In the genomic region with DNA sequence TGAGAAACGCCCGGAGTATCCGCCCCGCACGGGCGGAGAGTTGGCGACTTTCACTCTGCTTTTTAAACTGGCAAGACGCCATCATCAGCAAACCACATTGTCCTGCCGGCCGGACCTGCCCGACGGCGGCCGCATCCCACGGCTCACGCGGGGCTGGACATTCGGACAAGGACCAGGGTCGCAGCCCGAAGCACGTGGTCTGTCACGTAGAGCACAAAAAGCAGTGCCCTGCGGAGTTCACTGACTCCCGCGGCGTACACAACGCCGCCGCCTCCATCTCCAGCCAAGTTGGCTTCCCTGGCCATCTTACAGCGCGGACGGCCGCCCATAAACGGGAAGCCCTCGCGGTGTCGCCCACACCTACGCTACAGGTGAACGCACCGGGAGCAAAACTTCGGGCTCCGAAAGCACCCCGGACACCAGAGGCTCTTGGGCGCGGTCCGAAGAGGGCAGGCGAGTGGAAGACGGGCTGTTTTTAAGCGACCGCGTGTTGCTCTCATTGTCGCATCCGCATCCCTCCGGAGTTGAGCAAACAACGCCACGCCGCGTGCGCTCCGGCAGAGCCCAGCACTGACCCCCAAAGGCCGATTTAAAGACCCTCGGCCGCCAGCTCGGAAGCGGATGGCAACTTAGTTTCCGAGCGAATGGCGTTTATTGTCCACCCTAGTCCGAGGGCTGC, we compare ENCODE assay signal across 8 cellular contexts. TPM values are rescaled to one million over a fixed set of nuclear protein-coding genes. Genes with fewer than 3 reads are reported as not detected.
DNase-seq lines count a peak whose midpoint lies in the region; ATAC-seq and TF ChIP-seq lines count a peak whose summit lies in the region.

No MANE protein-coding gene starts in this region.

- H3K9me3 ChIP-seq in ES-I3 (ENCODE audit: control insufficient read depth, insufficient read depth, low read length) (no peaks in the 10 kb centered on the region), OCI-LY1 (ENCODE audit: low read length) (no peaks in the 10 kb centered on the region), fibroblast of lung (ENCODE audit: control insufficient read depth, insufficient read depth, low read depth, low read length) (no peaks in the 10 kb centered on the region)

- peak; percentile 8 for ATAC-seq in HG02938 (IDR thresholded peaks at IDR 0.05; ENCODE audit: unreplicated experiment)
- peak in 1 of 2 donors; percentile 6 for ATAC-seq in activated T-cell treated with anti-CD3 and anti-CD28 coated beads, Interleukin-2, amount 50 U/mL, for 72 hours (replicated peaks in 1 of 2)

- H3K27ac Mint-ChIP-seq in activated T-cell treated with anti-CD3 and anti-CD28 coated beads, Interleukin-2, amount 50 U/mL, for 72 hours = peak overlapping the region; percentile 92
- peak overlapping the region; percentile 92 to 96 (median 93) for H3K27ac Mint-ChIP-seq in nephron
- peak overlapping the region; percentile 99 for H3K27ac Mint-ChIP-seq in stimulated activated naive CD8-positive, alpha-beta T cell treated with anti-CD3 and anti-CD28 coated beads, Interleukin-15, Interleukin-2, amounts not matched to agents 100 ng/mL and 50 ng/mL, for 24 hours

- H3K27me3 Mint-ChIP-seq in activated T-cell treated with anti-CD3 and anti-CD28 coated beads, Interleukin-2, amount 50 U/mL, for 72 hours (ENCODE audit: low read depth) = no peaks in the 10 kb centered on the region
- peaks cover 5% of the 10 kb centered on the region for H3K27me3 Mint-ChIP-seq in nephron (ENCODE audit: low read depth)
- H3K27me3 Mint-ChIP-seq in stimulated activated naive CD8-positive, alpha-beta T cell treated with anti-CD3 and anti-CD28 coated beads, Interleukin-15, Interleukin-2, amounts not matched to agents 100 ng/mL and 50 ng/mL, for 24 hours = no peaks in the 10 kb centered on the region

- H3K27ac ChIP-seq in OCI-LY1 (ENCODE audit: low read depth, low read length, poor library complexity, severe bottlenecking) = peak overlapping the region; percentile 73
- peak overlapping the region; percentile 83 for H3K27ac ChIP-seq in fibroblast of lung (ENCODE audit: insufficient read depth, low read length)

- H3K4me1 ChIP-seq in ES-I3 (ENCODE audit: insufficient read depth, low read length) (peaks cover 29% of the 10 kb centered on the region), OCI-LY1 (ENCODE audit: insufficient read depth, low read length, severe bottlenecking) (peaks cover 43% of the 10 kb centered on the region), fibroblast of lung (ENCODE audit: control insufficient read depth, extremely low read depth, insufficient read depth, low read length) (no peaks in the 10 kb centered on the region)

- peaks cover 10 to 18% of the 10 kb centered on the region in 2 donors for H3K36me3 Mint-ChIP-seq in activated T-cell treated with anti-CD3 and anti-CD28 coated beads, Interleukin-2, amount 50 U/mL, for 72 hours (ENCODE audit: insufficient read depth in 2 of 2)
- no peaks in the 10 kb centered on the region for H3K36me3 Mint-ChIP-seq in nephron (ENCODE audit: low read depth)
- peaks cover 33% of the 10 kb centered on the region for H3K36me3 Mint-ChIP-seq in stimulated activated naive CD8-positive, alpha-beta T cell treated with anti-CD3 and anti-CD28 coated beads, Interleukin-15, Interleukin-2, amounts not matched to agents 100 ng/mL and 50 ng/mL, for 24 hours (ENCODE audit: low read depth)

- H3K9me2 ChIP-seq in OCI-LY1 (ENCODE audit: low read depth, low read length) = no peaks in the 10 kb centered on the region

- TF ChIP-seq CTCF in OCI-LY1 (IDR thresholded peaks at IDR 0.05; ENCODE audit: low read length) (no peak), fibroblast of lung (conservative IDR thresholded peaks at IDR 0.05 in 1 of 2, IDR thresholded peaks at IDR 0.05 in 1 of 2; ENCODE audit: low read depth in 1 of 2, low read length in 2 of 2) (no peak), nephron (IDR thresholded peaks at IDR 0.05; ENCODE audit: unreplicated experiment in 3 of 3) (no peak)

- DNase-seq in activated T-cell treated with anti-CD3 and anti-CD28 coated beads, Interleukin-2, amount 50 U/mL, for 72 hours = peak; percentile 54
- DNase-seq in fibroblast of lung (ENCODE audit: low read depth in 2 of 2) (peak; percentile 55 to 68), cortex of kidney (lab: John Stamatoyannopoulos, UW) (no peak)

- H3K9me3 Mint-ChIP-seq in activated T-cell treated with anti-CD3 and anti-CD28 coated beads, Interleukin-2, amount 50 U/mL, for 72 hours = no peaks in the 10 kb centered on the region
- no peaks in the 10 kb centered on the region for H3K9me3 Mint-ChIP-seq in nephron
- no peaks in the 10 kb centered on the region for H3K9me3 Mint-ChIP-seq in stimulated activated naive CD8-positive, alpha-beta T cell treated with anti-CD3 and anti-CD28 coated beads, Interleukin-15, Interleukin-2, amounts not matched to agents 100 ng/mL and 50 ng/mL, for 24 hours

- H3K79me2 ChIP-seq in OCI-LY1 (ENCODE audit: insufficient read depth, low read length) (peaks cover 58% of the 10 kb centered on the region), fibroblast of lung (ENCODE audit: control insufficient read depth, insufficient read depth, low read length) (peaks cover 32% of the 10 kb centered on the region)

- H3K27me3 ChIP-seq in OCI-LY1 (ENCODE audit: insufficient read depth, low read length) = no peaks in the 10 kb centered on the region
- no peaks in the 10 kb centered on the region for H3K27me3 ChIP-seq in fibroblast of lung (ENCODE audit: control insufficient read depth, insufficient read depth, low read length)

- H3F3A ChIP-seq in OCI-LY1 (ENCODE audit: insufficient read depth, low read length) = peaks cover 3% of the 10 kb centered on the region; the same call in 1 of the 2 replicates

- peak overlapping the region; percentile 92 to 96 for H3K4me3 Mint-ChIP-seq in activated T-cell treated with anti-CD3 and anti-CD28 coated beads, Interleukin-2, amount 50 U/mL, for 72 hours
- H3K4me3 Mint-ChIP-seq in nephron = peak overlapping the region; percentile 90 to 92 (median 91)
- peak overlapping the region; percentile 98 for H3K4me3 Mint-ChIP-seq in stimulated activated naive CD8-positive, alpha-beta T cell treated with anti-CD3 and anti-CD28 coated beads, Interleukin-15, Interleukin-2, amounts not matched to agents 100 ng/mL and 50 ng/mL, for 24 hours

- H3K9ac ChIP-seq in ES-I3 (ENCODE audit: low read depth, low read length) = peak overlapping the region; percentile 99
- H3K9ac ChIP-seq in OCI-LY1 (ENCODE audit: low read length) = peak overlapping the region; percentile 90
- peak overlapping the region; percentile 75 for H3K9ac ChIP-seq in fibroblast of lung (ENCODE audit: insufficient read depth, low read length)

- H3K36me3 ChIP-seq in ES-I3 (ENCODE audit: insufficient read depth, low read length) (no peaks in the 10 kb centered on the region; the same call in 1 of the 2 replicates), OCI-LY1 (ENCODE audit: insufficient read depth, low read length) (peaks cover 3% of the 10 kb centered on the region; the same call in 1 of the 2 replicates), fibroblast of lung (ENCODE audit: control insufficient read depth, insufficient read depth, low read length) (no peaks in the 10 kb centered on the region)

- H4K20me1 ChIP-seq in OCI-LY1 (ENCODE audit: insufficient read depth, low read length) (no peaks in the 10 kb centered on the region), fibroblast of lung (ENCODE audit: control insufficient read depth, extremely low read depth, insufficient read depth, low read length) (no peaks in the 10 kb centered on the region)

- H2AFZ ChIP-seq in OCI-LY1 (ENCODE audit: low read length) (no peak overlapping the region), fibroblast of lung (ENCODE audit: low read length) (peak overlapping the region; percentile 90)

- peaks cover 47% of the 10 kb centered on the region for H3K4me1 Mint-ChIP-seq in activated T-cell treated with anti-CD3 and anti-CD28 coated beads, Interleukin-2, amount 50 U/mL, for 72 hours (ENCODE audit: low read depth)
- peaks cover 38% of the 10 kb centered on the region for H3K4me1 Mint-ChIP-seq in nephron
- H3K4me1 Mint-ChIP-seq in stimulated activated naive CD8-positive, alpha-beta T cell treated with anti-CD3 and anti-CD28 coated beads, Interleukin-15, Interleukin-2, amounts not matched to agents 100 ng/mL and 50 ng/mL, for 24 hours (ENCODE audit: low read depth) = peaks cover 46% of the 10 kb centered on the region

- peak overlapping the region; percentile 83 for H3K4me3 ChIP-seq in OCI-LY1 (ENCODE audit: low read depth, low read length, poor library complexity, severe bottlenecking)
- H3K4me3 ChIP-seq in fibroblast of lung (replicated peaks in 1 of 4; ENCODE audit: control extremely low read depth in 1 of 4, insufficient read depth in 1 of 4, low read depth in 3 of 4, low read length in 4 of 4) = peak overlapping the region; percentile 69 to 91 (median 73)

- H3K4me2 ChIP-seq in OCI-LY1 (ENCODE audit: low read length) (peak overlapping the region; percentile 94), fibroblast of lung (ENCODE audit: extremely low read depth, insufficient read depth, low read length) (peak overlapping the region; percentile 92)

RNA-seq across cellular contexts. Expression of a gene that starts 1.0 kb away (rescaled TPM):
- total RNA-seq in activated T-cell treated with anti-CD3 and anti-CD28 coated beads, Interleukin-2, amount 50 U/mL, for 72 hours = 100 to 1,000 TPM; 189 to 216 TPM
- 13.2 and 14.4 TPM in 2 replicates for total RNA-seq in fibroblast of lung
- polyA plus RNA-seq in fibroblast of lung = 12.3 and 16.4 TPM in 2 replicates
- 6.2 and 9.5 TPM in 2 replicates for polyA plus RNA-seq in fibroblast of lung (2012)
- 0.89 and 4.7 TPM in 2 replicates for polyA minus RNA-seq in fibroblast of lung (ENCODE audit: low replicate concordance)

Comparison
In these comparisons a context has a peak if more than half of its experiments do, and no peak if none do; other contexts are left out.
1. RNA of a gene that starts 1.0 kb away (total RNA-seq): 189 to 216 TPM in activated T-cell treated with anti-CD3 and anti-CD28 coated beads, Interleukin-2, amount 50 U/mL, for 72 hours; 13.2 to 14.4 TPM in fibroblast of lung; every median in the first group is over 10 times any median in the second.
2. Peak in every context shown above with its lines, with median percentiles within 50 percentile points of each other: H3K9ac ChIP-seq, H3K27ac Mint-ChIP-seq and H3K4me3 Mint-ChIP-seq.